11 cellular contexts compared by ENCODE assay signal in genomic region chr18:34223893-34224422, GRCh38. TPM values are rescaled to one million over a fixed set of nuclear protein-coding genes. Genes with fewer than 3 reads are reported as not detected.
DNase-seq lines count a peak whose midpoint lies in the region; ATAC-seq and TF ChIP-seq lines count a peak whose summit lies in the region.
"Had no signal": no experiment of that assay in that cellular context is flagged by ENCODE, and none has a peak within 500 bp of the region (broad histone marks: within the 10 kb centered on the region; RNA-seq: fewer than 3 reads in every experiment).

No MANE protein-coding gene starts in this region.

- H4K20me1 ChIP-seq in fibroblast of lung (ENCODE audit: control insufficient read depth, extremely low read depth, insufficient read depth, low read length) = no peaks in the 10 kb centered on the region

- H3K27me3 ChIP-seq in GM06990 (replicated peaks; ENCODE audit: control insufficient read depth, insufficient read depth, low read length) (no peaks in the 10 kb centered on the region), fibroblast of lung (ENCODE audit: control insufficient read depth, insufficient read depth, low read length) (peaks cover 36% of the 10 kb centered on the region), rectal smooth muscle tissue (ENCODE audit: control insufficient read depth, insufficient read depth, low read length) (peaks cover 12% of the 10 kb centered on the region)

- no peaks in the 10 kb centered on the region for H3K79me2 ChIP-seq in fibroblast of lung (ENCODE audit: control insufficient read depth, insufficient read depth, low read length)

- H3K4me2 ChIP-seq in fibroblast of lung (ENCODE audit: extremely low read depth, insufficient read depth, low read length) = peak overlapping the region; percentile 71

- no peaks in the 10 kb centered on the region for H3K4me1 ChIP-seq in fibroblast of lung (ENCODE audit: control insufficient read depth, extremely low read depth, insufficient read depth, low read length)
- H3K4me1 ChIP-seq in rectal smooth muscle tissue (ENCODE audit: control insufficient read depth, insufficient read depth, low read length) = peaks cover 4% of the 10 kb centered on the region

- H3K4me3 ChIP-seq in GM06990 (replicated peaks; ENCODE audit: low read depth, low read length) (peak overlapping the region; percentile 58), fibroblast of lung (replicated peaks in 1 of 4; ENCODE audit: control extremely low read depth in 1 of 4, insufficient read depth in 1 of 4, low read depth in 3 of 4, low read length in 4 of 4) (peak overlapping the region in 2 of 4 experiments; percentile 52 to 56), rectal smooth muscle tissue (ENCODE audit: low read length) (peak overlapping the region; percentile 65)

- DNase-seq in GM06990 (ENCODE audit: extremely low read depth, insufficient read length) = peak; percentile 37
- DNase-seq in NCI-H69 (lab: John Stamatoyannopoulos, UW) = peak; percentile 79
- DNase-seq in fibroblast of lung (ENCODE audit: low read depth in 2 of 2) = no peak
- no peak for DNase-seq in left colon
- no peak for DNase-seq in KG1 (lab: John Stamatoyannopoulos, UW)
- DNase-seq: EL, transverse colon had no signal

- TF ChIP-seq CTCF in GM06990 (IDR thresholded peaks at IDR 0.05; ENCODE audit: insufficient read depth, low read length, poor library complexity, severe bottlenecking) = no peak
- no peak for TF ChIP-seq CTCF in fibroblast of lung (conservative IDR thresholded peaks at IDR 0.05 in 1 of 2, IDR thresholded peaks at IDR 0.05 in 1 of 2; ENCODE audit: low read depth in 1 of 2, low read length in 2 of 2)

- H2AFZ ChIP-seq in fibroblast of lung (ENCODE audit: low read length) = no peak overlapping the region

- no peaks in the 10 kb centered on the region for H3K9me3 ChIP-seq in fibroblast of lung (ENCODE audit: control insufficient read depth, insufficient read depth, low read depth, low read length)
- H3K9me3 ChIP-seq: transverse colon had no signal

- no peak overlapping the region for H3K27ac ChIP-seq in fibroblast of lung (ENCODE audit: insufficient read depth, low read length)
- no peak overlapping the region for H3K27ac ChIP-seq in rectal smooth muscle tissue (ENCODE audit: low read depth, low read length)
- H3K27ac ChIP-seq: HL-60, transverse colon had no signal

- H3K36me3 ChIP-seq in GM06990 (ENCODE audit: control insufficient read depth, insufficient read depth, low read length) (no peaks in the 10 kb centered on the region), fibroblast of lung (ENCODE audit: control insufficient read depth, insufficient read depth, low read length) (no peaks in the 10 kb centered on the region), rectal smooth muscle tissue (ENCODE audit: control insufficient read depth, insufficient read depth, low read length) (no peaks in the 10 kb centered on the region)
- H3K36me3 ChIP-seq: transverse colon had no signal

- intact Hi-C loops in left colon (cut with DNase I, micrococcal nuclease) = no loop called here

- no peak overlapping the region for H3K9ac ChIP-seq in fibroblast of lung (ENCODE audit: insufficient read depth, low read length)
- no peak overlapping the region for H3K9ac ChIP-seq in rectal smooth muscle tissue (ENCODE audit: low read length)

- no peak for ATAC-seq in GM21528 (IDR thresholded peaks at IDR 0.05; ENCODE audit: low FRiP score, unreplicated experiment)
- no peak for ATAC-seq in left colon
- no peak for ATAC-seq in GM21515 (IDR thresholded peaks at IDR 0.05; ENCODE audit: unreplicated experiment)

RNA-seq across cellular contexts. Expression of gene NOL4, which starts 0.8 kb away (rescaled TPM):
- total RNA-seq in fibroblast of lung = not detected in 2 replicates
- polyA plus RNA-seq in fibroblast of lung = not detected in 2 replicates
- not detected in 2 replicates for polyA plus RNA-seq in fibroblast of lung (2012)
- not detected in 2 replicates for polyA minus RNA-seq in fibroblast of lung (ENCODE audit: low replicate concordance)
- total RNA-seq in left colon = 1 to 10 TPM; 1.3 to 1.8 TPM

Comparison
In these comparisons a context has a peak if more than half of its experiments do, and no peak if none do; other contexts are left out.
1. DNase-seq: peak in GM06990 (single experiment) and NCI-H69 (single experiment); none in fibroblast of lung (0 of 2), left colon (0 of 2) and KG1 (single experiment).